ENCODE assay signal across 17 cellular contexts in genomic region chr2:15776629-15776919, GRCh38.
"Had no signal": no experiment of that assay in that cellular context is flagged by ENCODE, and none has a peak within 500 bp of the region (broad histone marks: within the 10 kb centered on the region; RNA-seq: fewer than 3 reads in every experiment).

No MANE protein-coding gene starts in this region.

- H3K4me1 ChIP-seq: left lung had no signal

- H3K27ac ChIP-seq: left lung, neural progenitor cell had no signal

- H3K27me3 ChIP-seq: neural progenitor cell had no signal

- H3K9me3 ChIP-seq: left lung had no signal

- H3K4me3 ChIP-seq: left lung, neural progenitor cell had no signal

- H3K27me3 Mint-ChIP-seq: activated B cell treated with CpG ODN at 0.5 μM for 24 hours; activated naive CD8-positive, alpha-beta T cell had no signal

- H3K36me3 ChIP-seq: left lung, neural progenitor cell had no signal

- H3K4me1 Mint-ChIP-seq: activated B cell treated with CpG ODN at 0.5 μM for 24 hours; brain; naive B cell; stimulated activated effector memory CD8-positive, alpha-beta T cell treated with anti-CD3 and anti-CD28 coated beads, Interleukin-12 subunit alpha, Interleukin-12 subunit beta, amount 100 ng/mL, for 72 hours had no signal

- H3K27ac Mint-ChIP-seq: activated B cell treated with CpG ODN at 0.5 μM for 24 hours; activated CD8-positive, alpha-beta T cell treated with anti-CD3 and anti-CD28 coated beads, Interleukin-2, amount 10 ng/mL, durations not matched to agents 7 days and 5 days; activated naive CD8-positive, alpha-beta T cell; activated T-cell treated with anti-CD3 and anti-CD28 coated beads, Interleukin-2, amount 50 U/mL, for 72 hours; brain; endodermal cell; neural progenitor cell; stimulated activated effector memory CD8-positive, alpha-beta T cell treated with anti-CD3 and anti-CD28 coated beads, Interleukin-12 subunit alpha, Interleukin-12 subunit beta, amount 100 ng/mL, for 72 hours had no signal

- ATAC-seq: activated CD8-positive, alpha-beta T cell treated with anti-CD3 and anti-CD28 coated beads, Interleukin-2, amount 10 ng/mL, durations not matched to agents 7 days and 5 days; activated T-cell treated with anti-CD3 and anti-CD28 coated beads, Interleukin-2, amount 50 U/mL, for 72 hours; left lung; stimulated activated effector memory CD8-positive, alpha-beta T cell treated with anti-CD3 and anti-CD28 coated beads, Interleukin-12 subunit alpha, Interleukin-12 subunit beta, amount 100 ng/mL, for 72 hours had no signal

- H3K9me3 Mint-ChIP-seq: activated B cell treated with CpG ODN at 0.5 μM for 24 hours; activated T-cell treated with anti-CD3 and anti-CD28 coated beads, Interleukin-2, amount 50 U/mL, for 72 hours; endodermal cell; stimulated activated effector memory CD8-positive, alpha-beta T cell treated with anti-CD3 and anti-CD28 coated beads, Interleukin-12 subunit alpha, Interleukin-12 subunit beta, amount 100 ng/mL, for 72 hours had no signal

- DNase-seq: activated B cell treated with CpG ODN at 0.5 μM for 24 hours; activated CD4-positive, alpha-beta T cell treated with anti-CD3 and anti-CD28 coated beads for 48 hours; activated CD8-positive, alpha-beta memory T cell treated with anti-CD3 and anti-CD28 coated beads, Interleukin-2, amount 50 U/mL, for 4 hours; activated CD8-positive, alpha-beta T cell treated with anti-CD3 and anti-CD28 coated beads, Interleukin-2, amount 10 ng/mL, durations not matched to agents 7 days and 5 days; activated gamma-delta T cell treated with Interleukin-2 at 50 U/mL for 16 hours; activated T-cell treated with anti-CD3 and anti-CD28 coated beads, Interleukin-2, amount 50 U/mL, for 72 hours; amygdala; cerebellar nuclear complex; dermis blood vessel endothelial cell; endodermal cell; islet precursor cell; left lung; naive B cell had no signal

- H3K36me3 Mint-ChIP-seq: activated naive CD8-positive, alpha-beta T cell; brain; naive B cell; neural progenitor cell; stimulated activated effector memory CD8-positive, alpha-beta T cell treated with anti-CD3 and anti-CD28 coated beads, Interleukin-12 subunit alpha, Interleukin-12 subunit beta, amount 100 ng/mL, for 72 hours had no signal

- H3K4me3 Mint-ChIP-seq: activated B cell treated with CpG ODN at 0.5 μM for 24 hours; activated CD8-positive, alpha-beta T cell treated with anti-CD3 and anti-CD28 coated beads, Interleukin-2, amount 10 ng/mL, durations not matched to agents 7 days and 5 days; activated naive CD8-positive, alpha-beta T cell; activated T-cell treated with anti-CD3 and anti-CD28 coated beads, Interleukin-2, amount 50 U/mL, for 72 hours; brain; endodermal cell; naive B cell; neural progenitor cell; stimulated activated effector memory CD8-positive, alpha-beta T cell treated with anti-CD3 and anti-CD28 coated beads, Interleukin-12 subunit alpha, Interleukin-12 subunit beta, amount 100 ng/mL, for 72 hours had no signal
